Comparison of ENCODE assay signal across 8 cellular contexts in genomic region chr2:181573140-181573736, GRCh38.
DNase-seq lines count a peak whose midpoint lies in the region; ATAC-seq and TF ChIP-seq lines count a peak whose summit lies in the region.

No MANE protein-coding gene starts in this region.

- ATAC-seq in left ventricle myocardium superior (no peak), HG03439 (IDR thresholded peaks at IDR 0.05; ENCODE audit: unreplicated experiment) (no peak), GM18858 (IDR thresholded peaks at IDR 0.05; ENCODE audit: unreplicated experiment) (no peak), HG03175 (IDR thresholded peaks at IDR 0.05; ENCODE audit: unreplicated experiment) (no peak)

- no peaks in the 10 kb centered on the region for H3K36me3 Mint-ChIP-seq in type B pancreatic cell

- H3K36me3 ChIP-seq in right atrium auricular region, result no peaks in the 10 kb centered on the region

- DNase-seq in right atrium auricular region (ENCODE audit: low spot score) (no peak), left ventricle myocardium superior (no peak), NCI-H82 treated with DMSO at 0.1 percent for 48 hours (lab: John Stamatoyannopoulos, UW; ENCODE audit: unreplicated experiment) (peak; percentile 66), fibroblast of gingiva (ENCODE audit: low read depth) (peak; percentile 14), type B pancreatic cell (ENCODE audit: extremely low spot score, unreplicated experiment) (no peak)

- H3K9me3 Mint-ChIP-seq in type B pancreatic cell, result no peaks in the 10 kb centered on the region

- no peak overlapping the region for H3K4me3 Mint-ChIP-seq in type B pancreatic cell

- H3K27ac ChIP-seq in right atrium auricular region, result no peak overlapping the region

- no peaks in the 10 kb centered on the region for H3K9me3 ChIP-seq in right atrium auricular region

- peaks cover 6% of the 10 kb centered on the region for H3K4me1 Mint-ChIP-seq in type B pancreatic cell (ENCODE audit: unreplicated experiment)

- no peak overlapping the region for H3K27ac Mint-ChIP-seq in type B pancreatic cell

- H3K4me1 ChIP-seq in right atrium auricular region, result no peaks in the 10 kb centered on the region

- intact Hi-C loops in left ventricle myocardium superior (cut with micrococcal nuclease), result no loop called here

- H3K27me3 Mint-ChIP-seq in type B pancreatic cell, result no peaks in the 10 kb centered on the region

- TF ChIP-seq CTCF in right atrium auricular region (IDR thresholded peaks at IDR 0.05), result peak; percentile 17 to 52
- peak; percentile 81 for TF ChIP-seq CTCF in type B pancreatic cell (conservative IDR thresholded peaks at IDR 0.05)

- no peaks in the 10 kb centered on the region for H3K27me3 ChIP-seq in right atrium auricular region

- H3K4me3 ChIP-seq in right atrium auricular region, result no peak overlapping the region

Comparison
In these comparisons a context has a peak if more than half of its experiments do, and no peak if none do; other contexts are left out.
1. DNase-seq: peak in NCI-H82 treated with DMSO at 0.1 percent for 48 hours (single experiment) and fibroblast of gingiva (single experiment); none in right atrium auricular region (single experiment), left ventricle myocardium superior (single experiment) and type B pancreatic cell (single experiment).